ENCODE assay signal across 16 cellular contexts in genomic region chr5:90866915-90867715, GRCh38.
DNase-seq lines count a peak whose midpoint lies in the region; ATAC-seq, FAIRE-seq and TF ChIP-seq lines count a peak whose summit lies in the region.
"Had no signal": no experiment of that assay in that cellular context is flagged by ENCODE, and none has a peak within 500 bp of the region (broad histone marks: within the 10 kb centered on the region; RNA-seq: fewer than 3 reads in every experiment).

No MANE protein-coding gene starts in this region.

- H4K20me1 ChIP-seq in HCT116 (ENCODE audit: insufficient read depth) = no peaks in the 10 kb centered on the region
- H4K20me1 ChIP-seq in astrocyte (ENCODE audit: insufficient read depth, low read length) = no peaks in the 10 kb centered on the region

- no peak for ATAC-seq in HCT116
- ATAC-seq in GM18505 (IDR thresholded peaks at IDR 0.05; ENCODE audit: unreplicated experiment) = no peak
- no peak for ATAC-seq in HG02678 (IDR thresholded peaks at IDR 0.05; ENCODE audit: unreplicated experiment)

- H3K36me3 ChIP-seq in HCT116 (ENCODE audit: control insufficient read depth in 1 of 2, insufficient read depth in 2 of 2, low read length in 2 of 2) (no peaks in the 10 kb centered on the region), astrocyte (ENCODE audit: insufficient read depth, low read length) (no peaks in the 10 kb centered on the region), kidney (ENCODE audit: control insufficient read depth in 1 of 2, insufficient read depth in 2 of 2, low read length in 2 of 2) (no peaks in the 10 kb centered on the region), right atrium auricular region (no peaks in the 10 kb centered on the region)
- H3K36me3 ChIP-seq: spleen had no signal

- FAIRE-seq in astrocyte (lab: Jason Lieb, UNC) (no peak), kidney (lab: Jason Lieb, UNC) (peak; percentile 15)

- no peak for TF ChIP-seq RAD21 in HCT116 (IDR thresholded peaks at IDR 0.05; ENCODE audit: low read depth)

- DNase-seq in HCT116 (ENCODE audit: low read depth, low spot score) (no peak), astrocyte (ENCODE audit: low read depth) (peak; percentile 47), kidney (no peak), renal cortical epithelial cell (ENCODE audit: low read depth) (peak; percentile 57), right atrium auricular region (ENCODE audit: low spot score) (no peak)
- no peak for DNase-seq in T-helper 2 cell treated with Interferon-gamma antibody and Interleukin-4, amounts not matched to agents 5 μg/mL and 100 μg/mL, for 36 hours (ENCODE audit: low spot score)
- DNase-seq: activated CD4-positive, alpha-beta memory T cell treated with anti-CD3 and anti-CD28 coated beads for 36 hours; activated naive CD4-positive, alpha-beta T cell; effector memory CD4-positive, alpha-beta T cell; NCI-H2081 treated with DMSO at 0.1 percent for 48 hours; spleen; stimulated activated CD8-positive, alpha-beta memory T cell treated with anti-CD3 and anti-CD28 coated beads, Interleukin-4, amount 100 ng/mL, for 48 hours had no signal

- TF ChIP-seq CTCF in HCT116 (IDR thresholded peaks at IDR 0.05 in 2 of 3, conservative IDR thresholded peaks at IDR 0.05 in 1 of 3; ENCODE audit: borderline replicate concordance in 1 of 3, insufficient read depth in 1 of 3, low read depth in 2 of 3, low read length in 2 of 3) (no peak), astrocyte (IDR thresholded peaks at IDR 0.05; ENCODE audit: insufficient read depth, low read depth, low read length) (no peak), kidney (IDR thresholded peaks at IDR 0.05; ENCODE audit: borderline replicate concordance, extremely low read depth, insufficient read depth) (no peak), right atrium auricular region (IDR thresholded peaks at IDR 0.05) (no peak)

- H3K9me2 ChIP-seq in HCT116 (ENCODE audit: insufficient read depth) = no peaks in the 10 kb centered on the region

- no peaks in the 10 kb centered on the region for H3K9me3 Mint-ChIP-seq in astrocyte (ENCODE audit: unreplicated experiment)
- H3K9me3 Mint-ChIP-seq in T-helper 2 cell treated with Interferon-gamma antibody and Interleukin-4, amounts not matched to agents 5 μg/mL and 100 μg/mL, for 36 hours = no peaks in the 10 kb centered on the region
- H3K9me3 Mint-ChIP-seq: activated CD4-positive, alpha-beta memory T cell treated with anti-CD3 and anti-CD28 coated beads for 36 hours; nephron had no signal

- no peak overlapping the region for H3K4me3 ChIP-seq in HCT116 (replicated peaks in 1 of 2; ENCODE audit: low read depth in 1 of 2, low read length in 2 of 2)
- H3K4me3 ChIP-seq in astrocyte (ENCODE audit: insufficient read depth, low read depth, low read length) = no peak overlapping the region
- peak overlapping the region in 1 of 2 donors; percentile 2 for H3K4me3 ChIP-seq in kidney (ENCODE audit: low read length in 2 of 2)
- no peak overlapping the region for H3K4me3 ChIP-seq in right atrium auricular region
- H3K4me3 ChIP-seq: spleen had no signal

- H3K36me3 Mint-ChIP-seq in astrocyte (ENCODE audit: low read depth, unreplicated experiment) = no peaks in the 10 kb centered on the region
- H3K36me3 Mint-ChIP-seq in T-helper 2 cell treated with Interferon-gamma antibody and Interleukin-4, amounts not matched to agents 5 μg/mL and 100 μg/mL, for 36 hours (ENCODE audit: low read depth) = no peaks in the 10 kb centered on the region
- H3K36me3 Mint-ChIP-seq: activated CD4-positive, alpha-beta memory T cell treated with anti-CD3 and anti-CD28 coated beads for 36 hours had no signal

- H3K27me3 ChIP-seq in HCT116 (ENCODE audit: insufficient read depth, low read length) (no peaks in the 10 kb centered on the region), astrocyte (ENCODE audit: insufficient read depth, low read length) (no peaks in the 10 kb centered on the region), right atrium auricular region (no peaks in the 10 kb centered on the region)
- H3K27me3 ChIP-seq: spleen had no signal

- intact Hi-C loops in HCT116 (cut with micrococcal nuclease) (loop anchor here (2.0 to 10.0 kb wide), 4 partner anchors 235 to 552 kb away; partner anchors contain the start of gene ARRDC3), kidney (cut with DNase I) (no loop called here)

- H3K9ac ChIP-seq in HCT116 (ENCODE audit: low read length) = no peak overlapping the region
- no peak overlapping the region for H3K9ac ChIP-seq in astrocyte (ENCODE audit: low read length)
- H3K9ac ChIP-seq in kidney (ENCODE audit: low read length in 2 of 2) = no peak overlapping the region

- H3K27ac ChIP-seq in HCT116 (ENCODE audit: low read depth, low read length) (no peak overlapping the region), astrocyte (ENCODE audit: low read depth, low read length) (no peak overlapping the region), kidney (ENCODE audit: low read depth in 2 of 2, low read length in 2 of 2) (peak overlapping the region in 1 of 2 donors; percentile 65), right atrium auricular region (no peak overlapping the region)

- H3K4me1 ChIP-seq in HCT116 (ENCODE audit: control insufficient read depth in 1 of 2, insufficient read depth in 2 of 2, low read length in 2 of 2) (no peaks in the 10 kb centered on the region), astrocyte (ENCODE audit: insufficient read depth, low read length) (no peaks in the 10 kb centered on the region), kidney (ENCODE audit: control insufficient read depth in 1 of 2, insufficient read depth in 1 of 2, low read depth in 1 of 2, low read length in 2 of 2) (peaks cover 0 to 10% of the 10 kb centered on the region in 2 donors), right atrium auricular region (no peaks in the 10 kb centered on the region)

- BruUV-seq in HCT116 (replicated peaks; lab: Mats Ljungman, UMichigan) = no TSS peak

- H3K27ac Mint-ChIP-seq in astrocyte (ENCODE audit: unreplicated experiment) = peak overlapping the region; percentile 81
- no peak overlapping the region for H3K27ac Mint-ChIP-seq in T-helper 2 cell treated with Interferon-gamma antibody and Interleukin-4, amounts not matched to agents 5 μg/mL and 100 μg/mL, for 36 hours
- H3K27ac Mint-ChIP-seq: activated CD4-positive, alpha-beta memory T cell treated with anti-CD3 and anti-CD28 coated beads for 36 hours; progenitor cell of endocrine pancreas had no signal

- CTCF ChIA-PET in HCT116 (lab: Charles Lee) = interaction anchor here (1.1 to 3.0 kb wide), 5 partner anchors 10 to 552 kb away, joined by 3 to 44 read pairs (median 7); no protein-coding TSS in a partner anchor

- no peaks in the 10 kb centered on the region for H3K79me2 ChIP-seq in HCT116 (ENCODE audit: insufficient read depth, low read length)
- no peaks in the 10 kb centered on the region for H3K79me2 ChIP-seq in astrocyte (ENCODE audit: insufficient read depth, low read length)

- H3K9me3 ChIP-seq in HCT116 (ENCODE audit: control insufficient read depth in 1 of 2, insufficient read depth in 1 of 2, low read depth in 1 of 2, low read length in 2 of 2) (no peaks in the 10 kb centered on the region), astrocyte (ENCODE audit: insufficient read depth, low read depth, low read length) (no peaks in the 10 kb centered on the region), kidney (ENCODE audit: control insufficient read depth in 1 of 2, low read length in 2 of 2) (no peaks in the 10 kb centered on the region), right atrium auricular region (no peaks in the 10 kb centered on the region)
- H3K9me3 ChIP-seq: spleen had no signal

- no peaks in the 10 kb centered on the region for H3K27me3 Mint-ChIP-seq in astrocyte (ENCODE audit: low read depth, unreplicated experiment)
- peaks cover 16% of the 10 kb centered on the region for H3K27me3 Mint-ChIP-seq in T-helper 2 cell treated with Interferon-gamma antibody and Interleukin-4, amounts not matched to agents 5 μg/mL and 100 μg/mL, for 36 hours (ENCODE audit: low read depth)
- H3K27me3 Mint-ChIP-seq: progenitor cell of endocrine pancreas had no signal

- peak overlapping the region; percentile 11 for H3K4me3 Mint-ChIP-seq in astrocyte (ENCODE audit: unreplicated experiment)
- no peak overlapping the region for H3K4me3 Mint-ChIP-seq in T-helper 2 cell treated with Interferon-gamma antibody and Interleukin-4, amounts not matched to agents 5 μg/mL and 100 μg/mL, for 36 hours
- H3K4me3 Mint-ChIP-seq: activated CD4-positive, alpha-beta memory T cell treated with anti-CD3 and anti-CD28 coated beads for 36 hours; nephron had no signal

- TF ChIP-seq POLR2A in HCT116 (IDR thresholded peaks at IDR 0.05; ENCODE audit: borderline replicate concordance, extremely low read depth, insufficient read depth, insufficient read length) = no peak
- no peak for TF ChIP-seq POLR2A in GM18505 (IDR thresholded peaks at IDR 0.05; ENCODE audit: borderline replicate concordance, extremely low read depth, insufficient read depth, insufficient read length)

- H3K4me1 Mint-ChIP-seq in astrocyte (ENCODE audit: low read depth, unreplicated experiment) = peaks cover 33% of the 10 kb centered on the region
- peaks cover 2% of the 10 kb centered on the region for H3K4me1 Mint-ChIP-seq in T-helper 2 cell treated with Interferon-gamma antibody and Interleukin-4, amounts not matched to agents 5 μg/mL and 100 μg/mL, for 36 hours (ENCODE audit: low read depth)

- RAD21 ChIA-PET in HCT116 (lab: Charles Lee; ENCODE audit: low non-redundant PET in 1 of 2, low total read pairs in 2 of 2, uncharacterized antibody in 2 of 2, unreplicated experiment in 2 of 2) = interaction anchor here (0.6 to 1.4 kb wide), 2 partner anchors 518 kb away, joined by 3 to 4 read pairs; no protein-coding TSS in a partner anchor

- POLR2A ChIA-PET in HCT116 (lab: Charles Lee) = no interaction called here

- H3K4me2 ChIP-seq in HCT116 (ENCODE audit: low read length) (peak overlapping the region; percentile 44; the same call in 1 of the 2 replicates), astrocyte (ENCODE audit: low read length) (no peak overlapping the region)

- H2AFZ ChIP-seq in HCT116 (ENCODE audit: low read depth, low read length, poor library complexity, severe bottlenecking) = peak overlapping the region; percentile 79
- H2AFZ ChIP-seq in astrocyte (ENCODE audit: low read depth, low read length) = peak overlapping the region; percentile 21

TF ChIP-seq in HCT116, 20 proteins besides CTCF, POLR2A, EP300 and RAD21 (continues in another document):
- TF ChIP-seq EZH2 (IDR thresholded peaks at IDR 0.05) (no peak), TCF7L2 (IDR thresholded peaks at IDR 0.05; ENCODE audit: borderline replicate concordance, extremely low read depth, insufficient read depth, insufficient read length) (no peak)

Comparison
In these comparisons a context has a peak if more than half of its experiments do, and no peak if none do; other contexts are left out.
1. DNase-seq: peak in astrocyte (single experiment) and renal cortical epithelial cell (single experiment); none in HCT116 (single experiment), kidney (single experiment), right atrium auricular region (single experiment) and T-helper 2 cell treated with Interferon-gamma antibody and Interleukin-4, amounts not matched to agents 5 μg/mL and 100 μg/mL, for 36 hours (single experiment).